ENCODE assay signal across 10 cellular contexts in genomic region chr18:33051397-33051796, GRCh38.
A peak's percentile ranks its signal among the peaks of the same experiment; 100 is the strongest.
DNase-seq lines count a peak whose midpoint lies in the region; TF ChIP-seq lines count a peak whose summit lies in the region.
"Had no signal": no experiment of that assay in that cellular context is flagged by ENCODE, and none has a peak within 500 bp of the region (broad histone marks: within the 10 kb centered on the region; RNA-seq: fewer than 3 reads in every experiment).

No MANE protein-coding gene starts in this region.

- no peak for TF ChIP-seq CTCF in dorsolateral prefrontal cortex (IDR thresholded peaks at IDR 0.05 in 54 of 56, conservative IDR thresholded peaks at IDR 0.05 in 2 of 56; ENCODE audit: low read depth in 1 of 56, partially characterized antibody in 56 of 56)

- no peaks in the 10 kb centered on the region for H3K36me3 ChIP-seq in endocrine pancreas (ENCODE audit: control insufficient read depth, insufficient read depth, low read length)

- no peaks in the 10 kb centered on the region for H3K4me1 ChIP-seq in endocrine pancreas (ENCODE audit: control insufficient read depth, insufficient read depth, low read length)
- H3K4me1 ChIP-seq: psoas muscle had no signal

- intact Hi-C loops in dorsolateral prefrontal cortex (cut with DNase I) = no loop called here

- H3K27me3 ChIP-seq in endocrine pancreas (ENCODE audit: control insufficient read depth, insufficient read depth, low read length) (no peaks in the 10 kb centered on the region), dorsolateral prefrontal cortex (no peaks in the 10 kb centered on the region)

- H3K4me3 ChIP-seq in endocrine pancreas (ENCODE audit: control insufficient read depth, insufficient read depth, low read length) = peak overlapping the region; percentile 57
- no peak overlapping the region for H3K4me3 ChIP-seq in dorsolateral prefrontal cortex
- H3K4me3 ChIP-seq: psoas muscle had no signal

- no peak overlapping the region for H3K9ac ChIP-seq in endocrine pancreas (ENCODE audit: control insufficient read depth, insufficient read depth, low read length)

- no peak overlapping the region for H3K27ac ChIP-seq in dorsolateral prefrontal cortex
- H3K27ac ChIP-seq: psoas muscle had no signal

- no peaks in the 10 kb centered on the region for H3K9me3 ChIP-seq in endocrine pancreas (ENCODE audit: control insufficient read depth, low read length)
- H3K9me3 ChIP-seq: psoas muscle had no signal

- DNase-seq in COR-L47 (lab: John Stamatoyannopoulos, UW) (peak; percentile 95), NCI-H1436 (lab: John Stamatoyannopoulos, UW) (peak; percentile 85), NCI-H69 (lab: John Stamatoyannopoulos, UW) (peak; percentile 99), dorsolateral prefrontal cortex (no peak), NK-92 (lab: John Stamatoyannopoulos, UW; ENCODE audit: unreplicated experiment) (no peak)
- no peak for DNase-seq in activated T-cell treated with anti-CD3 and anti-CD28 coated beads, Interleukin-2, amount 50 U/mL, for 1 hour
- DNase-seq in activated effector memory CD4-positive, alpha-beta T cell treated with anti-CD3 and anti-CD28 coated beads, Interleukin-2, amount 50 U/mL, for 16 hours = no peak
- DNase-seq: KG1, psoas muscle had no signal

Comparison
In these comparisons a context has a peak if more than half of its experiments do, and no peak if none do; other contexts are left out.
1. DNase-seq: peak in COR-L47 (single experiment), NCI-H1436 (single experiment) and NCI-H69 (single experiment); none in dorsolateral prefrontal cortex (0 of 10), activated T-cell treated with anti-CD3 and anti-CD28 coated beads, Interleukin-2, amount 50 U/mL, for 1 hour (single experiment), activated effector memory CD4-positive, alpha-beta T cell treated with anti-CD3 and anti-CD28 coated beads, Interleukin-2, amount 50 U/mL, for 16 hours (single experiment) and NK-92 (single experiment).